9 cellular contexts compared by ENCODE assay signal in the genomic region with DNA sequence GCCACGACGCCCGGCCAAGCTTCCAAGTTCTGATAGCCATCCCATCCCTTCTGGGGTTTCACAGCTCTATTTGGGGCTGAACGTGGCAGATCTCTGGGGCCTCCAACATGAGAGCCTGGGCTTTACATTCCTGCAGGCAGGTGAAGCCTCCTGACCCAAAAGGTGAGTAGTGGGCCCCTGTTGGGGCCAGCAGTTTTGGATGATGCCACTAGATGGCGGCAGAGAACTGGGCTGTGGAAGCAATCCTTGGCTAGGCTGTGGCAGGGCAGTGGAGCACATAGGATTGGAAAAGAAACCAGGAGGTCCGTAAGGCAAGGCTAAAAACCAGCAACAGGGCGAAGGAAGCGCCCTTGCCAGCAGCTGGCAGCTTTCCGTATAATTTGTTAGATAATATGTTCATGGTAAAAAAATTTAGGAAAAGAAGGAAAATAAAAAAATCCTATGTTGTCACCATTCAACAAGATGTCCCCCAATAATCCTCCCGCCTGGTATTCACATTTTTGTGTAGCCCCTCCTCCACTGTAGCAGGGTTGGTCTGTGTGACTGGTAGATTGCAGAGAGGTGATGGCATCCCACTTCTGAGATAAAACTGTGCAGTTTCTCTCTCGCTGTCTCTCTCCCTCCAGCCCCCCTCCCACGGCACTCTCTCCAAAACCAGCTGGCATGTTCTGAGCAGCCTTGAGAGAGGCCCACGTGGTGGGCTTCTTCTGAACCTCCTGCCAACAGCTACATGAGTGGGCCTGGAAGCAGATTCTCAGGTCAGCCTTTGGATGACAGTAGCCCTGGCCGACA. TPM values are rescaled to one million over a fixed set of nuclear protein-coding genes. Genes with fewer than 3 reads are reported as not detected.
DNase-seq lines count a peak whose midpoint lies in the region; ATAC-seq, FAIRE-seq and TF ChIP-seq lines count a peak whose summit lies in the region.
"Had no signal": no experiment of that assay in that cellular context is flagged by ENCODE, and none has a peak within 500 bp of the region (broad histone marks: within the 10 kb centered on the region; RNA-seq: fewer than 3 reads in every experiment).

No MANE protein-coding gene starts in this region.

- H3K36me3 Mint-ChIP-seq in CD8-positive, alpha-beta T cell, result peaks cover 11% of the 10 kb centered on the region

- H3K27ac Mint-ChIP-seq in CD8-positive, alpha-beta T cell, result peak overlapping the region; percentile 49

- H3K27me3 ChIP-seq in CD8-positive, alpha-beta T cell (ENCODE audit: insufficient read depth, low read length), result no peaks in the 10 kb centered on the region
- peaks cover 3% of the 10 kb centered on the region for H3K27me3 ChIP-seq in gastroesophageal sphincter
- no peaks in the 10 kb centered on the region for H3K27me3 ChIP-seq in pancreas

- peak; percentile 81 for TF ChIP-seq CTCF in CD8-positive, alpha-beta T cell (IDR thresholded peaks at IDR 0.05)
- TF ChIP-seq CTCF in gastroesophageal sphincter (IDR thresholded peaks at IDR 0.05) (peak; percentile 47 to 84 (median 61)), pancreas (IDR thresholded peaks at IDR 0.05) (peak; percentile 64 to 87 (median 78))

- ATAC-seq in CD8-positive, alpha-beta T cell, result peak; percentile 69
- ATAC-seq in GM19351 (IDR thresholded peaks at IDR 0.05; ENCODE audit: unreplicated experiment) (peak; percentile 77), gastroesophageal sphincter (peak; percentile 51), pancreas (peak; percentile 83 to 94 (median 92))

- no peaks in the 10 kb centered on the region for H3K36me3 ChIP-seq in CD8-positive, alpha-beta T cell (ENCODE audit: insufficient read depth, low read length)
- H3K36me3 ChIP-seq in gastroesophageal sphincter, result no peaks in the 10 kb centered on the region
- no peaks in the 10 kb centered on the region for H3K36me3 ChIP-seq in pancreas

- FAIRE-seq in RCC 7860 (lab: Jason Lieb, UNC) (no peak), pancreas (lab: Jason Lieb, UNC) (no peak)

- intact Hi-C loops in CD8-positive, alpha-beta T cell (cut with DNase I, micrococcal nuclease), result loop anchor here (1.0 to 5.0 kb wide), 2 partner anchors 134 to 1354 kb away; no protein-coding TSS in a partner anchor
- intact Hi-C loops in pancreas (cut with DNase I), result no loop called here

- CTCF ChIA-PET in CD8-positive, alpha-beta T cell (lab: Charles Lee), result interaction anchor here (0.6 to 1.9 kb wide), 11 partner anchors 9 to 241 kb away, joined by 3 to 17 read pairs (median 4); no protein-coding TSS in a partner anchor

- no peak for TF ChIP-seq POLR2A in gastroesophageal sphincter (IDR thresholded peaks at IDR 0.05)

- TF ChIP-seq EP300 in gastroesophageal sphincter (IDR thresholded peaks at IDR 0.05), result no peak

- no peak overlapping the region for H3K4me3 Mint-ChIP-seq in CD8-positive, alpha-beta T cell

- no peaks in the 10 kb centered on the region for H3K9me3 Mint-ChIP-seq in CD8-positive, alpha-beta T cell

- H3K27ac ChIP-seq in CD8-positive, alpha-beta T cell (ENCODE audit: low read depth, low read length), result no peak overlapping the region
- no peak overlapping the region for H3K27ac ChIP-seq in gastroesophageal sphincter
- H3K27ac ChIP-seq in pancreas, result no peak overlapping the region

- no peaks in the 10 kb centered on the region for H3K9me3 ChIP-seq in CD8-positive, alpha-beta T cell (ENCODE audit: low read length)
- H3K9me3 ChIP-seq in gastroesophageal sphincter (no peaks in the 10 kb centered on the region), pancreas (no peaks in the 10 kb centered on the region)

- POLR2A ChIA-PET in CD8-positive, alpha-beta T cell (lab: Charles Lee), result no interaction called here

- peaks cover 12% of the 10 kb centered on the region for H3K4me1 ChIP-seq in CD8-positive, alpha-beta T cell (ENCODE audit: insufficient read depth, low read length)
- H3K4me1 ChIP-seq in gastroesophageal sphincter (peaks cover 0 to 31% (median 5%) of the 10 kb centered on the region in 3 donors), pancreas (no peaks in the 10 kb centered on the region)

- H3K27me3 Mint-ChIP-seq in CD8-positive, alpha-beta T cell (ENCODE audit: low read depth), result no peaks in the 10 kb centered on the region

- peak; percentile 21 to 65 (median 48) for DNase-seq in CD8-positive, alpha-beta T cell
- DNase-seq in HT1080 (ENCODE audit: low read depth) (peak; percentile 54), RCC 7860 (ENCODE audit: low spot score) (peak; percentile 26), pancreas (peak; percentile 38 to 83 (median 66)), ureter (ENCODE audit: low spot score) (peak; percentile 52)
- peak; percentile 86 for DNase-seq in activated effector memory CD4-positive, alpha-beta T cell treated with anti-CD3 and anti-CD28 coated beads, Interleukin-2, amount 50 U/mL, for 16 hours

- 19 to 44% methylated on average over 6 to 7 of the region's 14 CpGs for WGBS in gastroesophageal sphincter (ENCODE audit: low coverage in 1 of 2), 2 donors
- 40 to 48% methylated on average over 14 of the region's 14 CpGs for WGBS in pancreas, 2 donors

- H3K4me1 Mint-ChIP-seq in CD8-positive, alpha-beta T cell (ENCODE audit: low read depth), result peaks cover 29% of the 10 kb centered on the region

- H3K4me3 ChIP-seq in CD8-positive, alpha-beta T cell (ENCODE audit: low read depth, low read length), result no peak overlapping the region
- H3K4me3 ChIP-seq in gastroesophageal sphincter, result no peak overlapping the region
- no peak overlapping the region for H3K4me3 ChIP-seq in pancreas

RNA-seq across cellular contexts. Expression of a gene that starts 43.6 kb away (rescaled TPM):
- not detected for total RNA-seq in CD8-positive, alpha-beta T cell
- total RNA-seq in HT1080 (2014; rRNA removed; shearing (Covaris generic)), result not detected in 2 replicates
- not detected in 2 replicates for polyA plus RNA-seq in HT1080 (2015; cell fraction: cytosol; rRNA removed)
- not detected in 2 replicates for polyA plus RNA-seq in HT1080 (2015; cell fraction: nucleus; rRNA removed)
- total RNA-seq in gastroesophageal sphincter (not detected), pancreas (not detected), ureter (not detected)
- not detected for polyA plus RNA-seq in pancreas
- total RNA-seq: T-helper 2 cell treated with Interferon-gamma antibody and Interleukin-4, amounts not matched to agents 100 ng/mL and 5 ng/mL, for 36 hours had no signal

Comparison
In these comparisons a context has a peak if more than half of its experiments do, and no peak if none do; other contexts are left out.
1. DNase-seq: peak in every context shown above with its lines; median percentile 86 in activated effector memory CD4-positive, alpha-beta T cell treated with anti-CD3 and anti-CD28 coated beads, Interleukin-2, amount 50 U/mL, for 16 hours; 66 in pancreas; 54 in HT1080; 52 in ureter; 48 in CD8-positive, alpha-beta T cell; 26 in RCC 7860.
2. intact Hi-C loops: an anchor here in CD8-positive, alpha-beta T cell (1.0 to 5.0 kb wide); none called in pancreas.